Comparison of ENCODE assay signal across 31 cellular contexts in the genomic region with DNA sequence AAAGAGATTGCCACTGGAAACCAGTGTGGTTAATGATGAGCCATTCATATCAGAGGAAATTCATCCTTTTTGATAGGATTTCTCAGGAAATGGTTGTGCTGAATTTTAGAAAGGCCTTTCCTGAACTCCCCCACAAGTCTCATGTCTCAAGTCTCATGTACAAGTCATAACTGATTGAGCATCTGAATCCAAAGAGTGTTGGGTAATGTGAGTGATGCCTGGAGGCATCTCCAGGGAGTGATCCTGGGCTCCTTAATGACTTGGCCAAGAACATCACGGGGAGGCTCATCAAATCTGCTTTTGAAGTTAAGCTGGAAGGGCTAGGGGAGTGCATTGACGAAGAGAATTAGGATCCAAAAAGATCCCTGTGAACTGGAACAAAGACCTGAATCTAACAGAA.
"Had no signal": no experiment of that assay in that cellular context is flagged by ENCODE, and none has a peak within 500 bp of the region (broad histone marks: within the 10 kb centered on the region; RNA-seq: fewer than 3 reads in every experiment).

No MANE protein-coding gene starts in this region.

- H3K27ac Mint-ChIP-seq: activated CD8-positive, alpha-beta T cell treated with anti-CD3 and anti-CD28 coated beads for 36 hours; activated naive CD8-positive, alpha-beta T cell; activated T-helper 17 cell treated with anti-CD3 and anti-CD28 coated beads, Interleukin-2, amount 50 U/mL, for 72 hours; WTC11 had no signal

- H3K27me3 Mint-ChIP-seq: activated naive CD8-positive, alpha-beta T cell had no signal

- ATAC-seq: activated CD8-positive, alpha-beta T cell treated with anti-CD3 and anti-CD28 coated beads for 36 hours; activated T-cell treated with anti-CD3 and anti-CD28 coated beads, Interleukin-2, amount 50 U/mL, for 4 hours; activated T-helper 17 cell treated with anti-CD3 and anti-CD28 coated beads, Interleukin-2, amount 50 U/mL, for 72 hours; esophagus mucosa; foreskin keratinocyte; gastroesophageal sphincter; WTC11 had no signal

- DNase-seq: activated CD4-positive, alpha-beta T cell treated with anti-CD3 and anti-CD28 coated beads for 1 hour; activated CD4-positive, alpha-beta T cell treated with anti-CD3 and anti-CD28 coated beads for 48 hours; activated CD4-positive, alpha-beta T cell treated with anti-CD3 and anti-CD28 coated beads, Interleukin-2, amount 50 U/mL, for 1 hour; activated CD4-positive, alpha-beta T cell treated with anti-CD3 and anti-CD28 coated beads, Interleukin-2, amount 50 U/mL, for 48 hours; activated CD8-positive, alpha-beta memory T cell treated with anti-CD3 and anti-CD28 coated beads for 24 hours; activated CD8-positive, alpha-beta T cell treated with anti-CD3 and anti-CD28 coated beads for 36 hours; activated effector memory CD4-positive, alpha-beta T cell treated with Interleukin-2 at 50 U/mL for 16 hours; activated gamma-delta T cell treated with Interleukin-2 at 50 U/mL for 16 hours; activated naive CD4-positive, alpha-beta T cell treated with anti-CD3 and anti-CD28 coated beads, Interleukin-2, amount 50 U/mL, for 16 hours; activated naive CD4-positive, alpha-beta T cell treated with Interleukin-2 at 50 U/mL for 16 hours; activated T-cell treated with anti-CD3 and anti-CD28 coated beads, Interleukin-2, amount 50 U/mL, for 4 hours; amniotic stem cell; anterior cingulate cortex; brain microvascular endothelial cell; central memory CD4-positive, alpha-beta T cell; cerebellar nuclear complex; colonic mucosa; effector CD8-positive, alpha-beta T cell; head of caudate nucleus; T-helper 2 cell had no signal

- H3K4me3 ChIP-seq: cardiac muscle cell, colonic mucosa, gastroesophageal sphincter had no signal

- H3K9me3 Mint-ChIP-seq: activated CD8-positive, alpha-beta T cell treated with anti-CD3 and anti-CD28 coated beads for 36 hours; activated T-cell treated with anti-CD3 and anti-CD28 coated beads, Interleukin-2, amount 50 U/mL, for 4 hours; activated T-helper 17 cell treated with anti-CD3 and anti-CD28 coated beads, Interleukin-2, amount 50 U/mL, for 72 hours; WTC11 had no signal

- H3K4me3 Mint-ChIP-seq: activated CD8-positive, alpha-beta T cell treated with anti-CD3 and anti-CD28 coated beads for 36 hours; activated naive CD8-positive, alpha-beta T cell; activated T-cell treated with anti-CD3 and anti-CD28 coated beads, Interleukin-2, amount 50 U/mL, for 4 hours; activated T-helper 17 cell treated with anti-CD3 and anti-CD28 coated beads, Interleukin-2, amount 50 U/mL, for 72 hours; WTC11 had no signal

- H3K36me3 ChIP-seq: brain microvascular endothelial cell, cardiac muscle cell, colonic mucosa, gastroesophageal sphincter had no signal

- FAIRE-seq: astrocyte, endometrium, endothelial cell of umbilical vein, TTC549 had no signal

- H3K36me3 Mint-ChIP-seq: activated naive CD8-positive, alpha-beta T cell; WTC11 had no signal

- H3K27me3 ChIP-seq: brain microvascular endothelial cell, cardiac muscle cell, colonic mucosa had no signal

- H3K4me1 Mint-ChIP-seq: activated T-helper 17 cell treated with anti-CD3 and anti-CD28 coated beads, Interleukin-2, amount 50 U/mL, for 72 hours had no signal
